In the genomic region with DNA sequence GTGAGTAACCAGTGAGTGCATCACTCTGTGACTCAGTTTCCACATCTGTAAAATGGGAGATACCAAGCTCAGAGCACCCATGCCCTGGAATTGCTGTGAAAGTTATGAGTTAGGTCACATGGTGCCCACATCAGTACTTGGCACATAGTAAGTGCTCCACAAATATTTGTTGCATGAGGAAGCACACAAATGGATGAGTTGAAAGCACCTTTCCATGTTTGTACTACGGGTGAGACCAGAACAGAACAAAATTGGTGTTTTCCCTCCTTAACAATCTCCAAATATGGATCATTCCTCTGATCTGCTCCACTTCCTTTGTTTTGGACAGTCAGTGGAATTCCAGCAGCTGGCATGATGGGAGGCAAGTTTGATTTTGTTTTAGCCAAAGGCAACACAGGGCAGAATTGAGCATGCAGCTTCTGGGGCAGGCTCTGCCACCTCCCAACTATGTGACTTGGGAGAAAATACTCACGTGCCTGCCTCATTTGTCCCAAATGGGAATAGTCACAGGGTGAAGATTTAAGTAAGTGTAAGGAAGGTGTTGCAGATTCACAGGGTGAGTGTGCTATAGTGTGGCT, we compare ENCODE assay signal across 19 cellular contexts.
A peak's percentile ranks its signal among the peaks of the same experiment; 100 is the strongest.
DNase-seq lines count a peak whose midpoint lies in the region; ATAC-seq and TF ChIP-seq lines count a peak whose summit lies in the region.
"Had no signal": no experiment of that assay in that cellular context is flagged by ENCODE, and none has a peak within 500 bp of the region (broad histone marks: within the 10 kb centered on the region; RNA-seq: fewer than 3 reads in every experiment).

No MANE protein-coding gene starts in this region.

- intact Hi-C loops in PC-3 (cut with micrococcal nuclease) (no loop called here), esophagus muscularis mucosa (cut with DNase I) (no loop called here), upper lobe of right lung (cut with DNase I) (no loop called here)

- no TSS peak for BruUV-seq in PC-3 (replicated peaks; lab: Mats Ljungman, UMichigan)

- H3K27ac ChIP-seq in PC-3 (ENCODE audit: low read length) (no peak overlapping the region), esophagus muscularis mucosa (replicated peaks in 1 of 4) (peak overlapping the region; percentile 75 to 79 (median 76)), mesendoderm (ENCODE audit: low read depth, low read length) (no peak overlapping the region), upper lobe of right lung (no peak overlapping the region)
- H3K27ac ChIP-seq: HL-60, KMS-11, SJCRH30 had no signal

- DNase-seq in PC-3 = peak; percentile 25
- DNase-seq in esophagus muscularis mucosa (ENCODE audit: extremely low spot score) = no peak
- no peak for DNase-seq in mesendoderm
- DNase-seq in upper lobe of right lung = no peak
- DNase-seq in NK-92 treated with Interleukin-12 subunit alpha and Interleukin-12 subunit beta, amount 100 ng/mL, for 24 hours (lab: John Stamatoyannopoulos, UW) = no peak
- DNase-seq in SHP77 treated with DMSO at 0.1 percent for 48 hours (lab: John Stamatoyannopoulos, UW) = no peak
- DNase-seq in NCI-H524 treated with DMSO at 0.1 percent for 48 hours (lab: John Stamatoyannopoulos, UW) = no peak
- DNase-seq: EL, GF-D8, NCI-H1105, NCI-H146, NCI-H2029, NCI-H2227 treated with DMSO at 0.1 percent for 48 hours, NCI-H510A, NCI-H748 treated with DMSO at 0.1 percent for 48 hours, SJCRH30 had no signal

- H3K4me1 ChIP-seq in PC-3 (ENCODE audit: insufficient read depth, low read length) = peaks cover 32% of the 10 kb centered on the region
- peaks cover 15 to 37% (median 33%) of the 10 kb centered on the region in 4 donors for H3K4me1 ChIP-seq in esophagus muscularis mucosa
- peaks cover 9% of the 10 kb centered on the region for H3K4me1 ChIP-seq in mesendoderm (ENCODE audit: control insufficient read depth, low read depth, low read length)
- H3K4me1 ChIP-seq in upper lobe of right lung = peaks cover 17% of the 10 kb centered on the region

- TF ChIP-seq CTCF in PC-3 (conservative IDR thresholded peaks at IDR 0.05; ENCODE audit: low read depth, low read length) (no peak), esophagus muscularis mucosa (IDR thresholded peaks at IDR 0.05) (no peak), upper lobe of right lung (IDR thresholded peaks at IDR 0.05) (no peak)

- H4K20me1 ChIP-seq in PC-3 (ENCODE audit: low read length) = no peaks in the 10 kb centered on the region

- H3K23ac ChIP-seq in mesendoderm (ENCODE audit: low read length) = no peak overlapping the region

- H3F3A ChIP-seq in PC-3 (ENCODE audit: low read length, unreplicated experiment) = no peaks in the 10 kb centered on the region

- no peak overlapping the region for H3K4me2 ChIP-seq in PC-3 (ENCODE audit: low read length)
- H3K4me2 ChIP-seq in mesendoderm (ENCODE audit: low read length) = no peak overlapping the region
- H3K4me2 ChIP-seq: KMS-11 had no signal

- WGBS in esophagus muscularis mucosa = 70% methylated on average over 2 of the region's 2 CpGs
- no CpG with 5 or more reads among the region's 2 CpGs for WGBS in mesendoderm (ENCODE audit: extremely low coverage, insufficient coverage, low lambda C conversion rate)

- no peaks in the 10 kb centered on the region for H3K79me1 ChIP-seq in mesendoderm (ENCODE audit: low read length)

- H3K4me3 ChIP-seq in PC-3 (ENCODE audit: low read length) (no peak overlapping the region), esophagus muscularis mucosa (no peak overlapping the region), mesendoderm (ENCODE audit: low read length) (no peak overlapping the region), upper lobe of right lung (no peak overlapping the region)
- H3K4me3 ChIP-seq: SJCRH30 had no signal

- no peak overlapping the region for H2BK5ac ChIP-seq in mesendoderm (ENCODE audit: low read length)

- no peak overlapping the region for H2BK15ac ChIP-seq in mesendoderm (replicated peaks; ENCODE audit: low read depth)

- no peak overlapping the region for H3K18ac ChIP-seq in mesendoderm (ENCODE audit: low read length)

- no peak overlapping the region for H2AFZ ChIP-seq in PC-3 (ENCODE audit: low read length)

- H3K9me2 ChIP-seq in PC-3 (replicated peaks; ENCODE audit: low read length) = no peaks in the 10 kb centered on the region

- H4K8ac ChIP-seq in mesendoderm (ENCODE audit: low read depth, low read length) = no peak overlapping the region

- CTCF ChIA-PET in PC-3 (lab: Charles Lee) = no interaction called here

- H2BK120ac ChIP-seq in mesendoderm (ENCODE audit: low read depth, low read length) = no peak overlapping the region

- peak overlapping the region; percentile 33 for H2AK5ac ChIP-seq in mesendoderm (ENCODE audit: low read length)

- no peaks in the 10 kb centered on the region for H3K79me2 ChIP-seq in PC-3 (ENCODE audit: low read length)
- no peaks in the 10 kb centered on the region for H3K79me2 ChIP-seq in mesendoderm (ENCODE audit: control insufficient read depth, insufficient read depth, low read length)

- H3K27me3 ChIP-seq in PC-3 (ENCODE audit: low read length) (no peaks in the 10 kb centered on the region), esophagus muscularis mucosa (no peaks in the 10 kb centered on the region), mesendoderm (ENCODE audit: insufficient read depth, low read length, poor library complexity) (no peaks in the 10 kb centered on the region), upper lobe of right lung (no peaks in the 10 kb centered on the region)
- H3K27me3 ChIP-seq: SJCRH30 had no signal

- no peak for ATAC-seq in PC-3
- peak; percentile 53 for ATAC-seq in upper lobe of right lung
- ATAC-seq: Panc1 had no signal

- H3K36me3 ChIP-seq in PC-3 (ENCODE audit: low read depth, low read length) = no peaks in the 10 kb centered on the region
- H3K36me3 ChIP-seq in esophagus muscularis mucosa = no peaks in the 10 kb centered on the region
- no peaks in the 10 kb centered on the region for H3K36me3 ChIP-seq in mesendoderm (ENCODE audit: control insufficient read depth, insufficient read depth, low read length)
- H3K36me3 ChIP-seq in upper lobe of right lung = no peaks in the 10 kb centered on the region
- H3K36me3 ChIP-seq: SJCRH30 had no signal

- no peak for TF ChIP-seq EP300 in esophagus muscularis mucosa (IDR thresholded peaks at IDR 0.05)

- no peaks in the 10 kb centered on the region for H3K9me3 ChIP-seq in PC-3 (ENCODE audit: low read length)
- no peaks in the 10 kb centered on the region for H3K9me3 ChIP-seq in esophagus muscularis mucosa
- H3K9me3 ChIP-seq in upper lobe of right lung = no peaks in the 10 kb centered on the region
- H3K9me3 ChIP-seq: SJCRH30 had no signal

- POLR2A ChIA-PET in PC-3 (lab: Charles Lee; ENCODE audit: unreplicated experiment) = no interaction called here

- no peak for TF ChIP-seq POLR2A in esophagus muscularis mucosa (IDR thresholded peaks at IDR 0.05; ENCODE audit: low read depth)

- H4K5ac ChIP-seq in mesendoderm (ENCODE audit: low read length) = no peak overlapping the region

- H3K9ac ChIP-seq in PC-3 (ENCODE audit: low read length) = no peak overlapping the region
- no peak overlapping the region for H3K9ac ChIP-seq in mesendoderm (ENCODE audit: low read length)
- H3K9ac ChIP-seq: KMS-11 had no signal

- H3K4ac ChIP-seq in mesendoderm (ENCODE audit: low read depth, low read length) = no peak overlapping the region

- H3K56ac ChIP-seq in mesendoderm (ENCODE audit: low read length) = no peak overlapping the region

Comparison
In these comparisons a context has a peak if more than half of its experiments do, and no peak if none do; other contexts are left out.
1. H3K27ac ChIP-seq: peak in esophagus muscularis mucosa (4 of 4); none in PC-3 (single experiment), mesendoderm (single experiment) and upper lobe of right lung (single experiment).